In genomic region chr14:89436274-89436656, GRCh38 we compare ENCODE assay signal across 24 cellular contexts. TPM values are rescaled to one million over a fixed set of nuclear protein-coding genes. Genes with fewer than 3 reads are reported as not detected.
DNase-seq lines count a peak whose midpoint lies in the region; ATAC-seq and TF ChIP-seq lines count a peak whose summit lies in the region.
"Had no signal": no experiment of that assay in that cellular context is flagged by ENCODE, and none has a peak within 500 bp of the region (broad histone marks: within the 10 kb centered on the region; RNA-seq: fewer than 3 reads in every experiment).

No MANE protein-coding gene starts in this region.

- no peak for TF ChIP-seq CTCF in CD4-positive, alpha-beta T cell (IDR thresholded peaks at IDR 0.05)
- TF ChIP-seq CTCF in chondrocyte (IDR thresholded peaks at IDR 0.05) = no peak

- peaks cover 5% of the 10 kb centered on the region; the same call in 1 of the 2 replicates for H3K36me3 ChIP-seq in BLaER1
- H3K36me3 ChIP-seq: adrenal gland, neutrophil had no signal

- CTCF ChIA-PET in CD4-positive, alpha-beta T cell (lab: Charles Lee) = interaction anchor here (0.6 kb wide), 1 partner anchor 389 kb away, joined by 3 read pairs; no protein-coding TSS in a partner anchor
- CTCF ChIA-PET in activated CD4-positive, alpha-beta memory T cell treated with anti-CD3 and anti-CD28 coated beads, Interleukin-2, amount 10 ng/mL, durations not matched to agents 7 days and 5 days (lab: Charles Lee) = interaction anchor here (0.6 kb wide), 1 partner anchor 11 kb away, joined by 3 read pairs; no protein-coding TSS in a partner anchor

- H3K9me3 Mint-ChIP-seq in CD4-positive, alpha-beta T cell = no peaks in the 10 kb centered on the region
- no peaks in the 10 kb centered on the region for H3K9me3 Mint-ChIP-seq in chondrocyte (ENCODE audit: low read depth)
- no peaks in the 10 kb centered on the region for H3K9me3 Mint-ChIP-seq in natural killer cell treated with Interleukin-12 subunit alpha and Interleukin-12 subunit beta and Interleukin-15 and Interleukin-18, amount 100 ng/mL, for 72 hours
- no peaks in the 10 kb centered on the region for H3K9me3 Mint-ChIP-seq in activated CD4-positive, alpha-beta memory T cell treated with anti-CD3 and anti-CD28 coated beads, Interleukin-2, amount 10 ng/mL, durations not matched to agents 7 days and 5 days

- H3K4me3 Mint-ChIP-seq in CD4-positive, alpha-beta T cell = no peak overlapping the region
- H3K4me3 Mint-ChIP-seq in chondrocyte (ENCODE audit: unreplicated experiment) = no peak overlapping the region
- peak overlapping the region; percentile 71 for H3K4me3 Mint-ChIP-seq in natural killer cell treated with Interleukin-12 subunit alpha and Interleukin-12 subunit beta and Interleukin-15 and Interleukin-18, amount 100 ng/mL, for 72 hours
- H3K4me3 Mint-ChIP-seq in activated CD4-positive, alpha-beta memory T cell treated with anti-CD3 and anti-CD28 coated beads, Interleukin-2, amount 10 ng/mL, durations not matched to agents 7 days and 5 days = no peak overlapping the region
- H3K4me3 Mint-ChIP-seq: brain had no signal

- no peak overlapping the region for H3K27ac ChIP-seq in BLaER1
- H3K27ac ChIP-seq in CD4-positive, alpha-beta T cell (ENCODE audit: low read depth, low read length) = no peak overlapping the region
- H3K27ac ChIP-seq: adrenal gland, C4-2B, neutrophil had no signal

- ATAC-seq in CD4-positive, alpha-beta T cell (ENCODE audit: poor library complexity) = no peak
- ATAC-seq in natural killer cell treated with Interleukin-12 subunit alpha and Interleukin-12 subunit beta and Interleukin-15 and Interleukin-18, amount 100 ng/mL, for 72 hours = peak in 1 of 2 donors; percentile 66
- ATAC-seq: Right ventricle myocardium inferior, sciatic nerve, SK-N-SH treated with all-trans-retinoic acid at 6 μM for 48 hours had no signal

- H3K4me2 ChIP-seq in BLaER1 = peak overlapping the region; percentile 13; the same call in 1 of the 2 replicates

- no peaks in the 10 kb centered on the region for H4K20me1 ChIP-seq in BLaER1

- no peaks in the 10 kb centered on the region for H3K27me3 Mint-ChIP-seq in CD4-positive, alpha-beta T cell
- no peaks in the 10 kb centered on the region for H3K27me3 Mint-ChIP-seq in chondrocyte (ENCODE audit: low read depth)
- no peaks in the 10 kb centered on the region for H3K27me3 Mint-ChIP-seq in natural killer cell treated with Interleukin-12 subunit alpha and Interleukin-12 subunit beta and Interleukin-15 and Interleukin-18, amount 100 ng/mL, for 72 hours
- no peaks in the 10 kb centered on the region for H3K27me3 Mint-ChIP-seq in activated CD4-positive, alpha-beta memory T cell treated with anti-CD3 and anti-CD28 coated beads, Interleukin-2, amount 10 ng/mL, durations not matched to agents 7 days and 5 days

- H3K27ac Mint-ChIP-seq in CD4-positive, alpha-beta T cell = peak overlapping the region; percentile 43
- peak overlapping the region; percentile 22 for H3K27ac Mint-ChIP-seq in chondrocyte (ENCODE audit: unreplicated experiment)
- peak overlapping the region; percentile 87 to 89 for H3K27ac Mint-ChIP-seq in natural killer cell treated with Interleukin-12 subunit alpha and Interleukin-12 subunit beta and Interleukin-15 and Interleukin-18, amount 100 ng/mL, for 72 hours
- H3K27ac Mint-ChIP-seq in activated CD4-positive, alpha-beta memory T cell treated with anti-CD3 and anti-CD28 coated beads, Interleukin-2, amount 10 ng/mL, durations not matched to agents 7 days and 5 days = no peak overlapping the region

- H3K4me3 ChIP-seq in BLaER1 = no peak overlapping the region
- H3K4me3 ChIP-seq: adrenal gland had no signal

- H3K36me3 Mint-ChIP-seq in CD4-positive, alpha-beta T cell (ENCODE audit: low read depth) = peaks cover 7% of the 10 kb centered on the region
- no peaks in the 10 kb centered on the region for H3K36me3 Mint-ChIP-seq in chondrocyte (ENCODE audit: low read depth)
- H3K36me3 Mint-ChIP-seq in natural killer cell treated with Interleukin-12 subunit alpha and Interleukin-12 subunit beta and Interleukin-15 and Interleukin-18, amount 100 ng/mL, for 72 hours = no peaks in the 10 kb centered on the region
- peaks cover 12% of the 10 kb centered on the region for H3K36me3 Mint-ChIP-seq in activated CD4-positive, alpha-beta memory T cell treated with anti-CD3 and anti-CD28 coated beads, Interleukin-2, amount 10 ng/mL, durations not matched to agents 7 days and 5 days (ENCODE audit: low read depth)

- H3K4me1 Mint-ChIP-seq in CD4-positive, alpha-beta T cell (ENCODE audit: low read depth) = peaks cover 54% of the 10 kb centered on the region
- H3K4me1 Mint-ChIP-seq in chondrocyte (ENCODE audit: low read depth) = peaks cover 30% of the 10 kb centered on the region
- peaks cover 38 to 42% of the 10 kb centered on the region in 2 donors for H3K4me1 Mint-ChIP-seq in natural killer cell treated with Interleukin-12 subunit alpha and Interleukin-12 subunit beta and Interleukin-15 and Interleukin-18, amount 100 ng/mL, for 72 hours (ENCODE audit: low read depth in 2 of 2)
- peaks cover 20% of the 10 kb centered on the region for H3K4me1 Mint-ChIP-seq in activated CD4-positive, alpha-beta memory T cell treated with anti-CD3 and anti-CD28 coated beads, Interleukin-2, amount 10 ng/mL, durations not matched to agents 7 days and 5 days

- peaks cover 58% of the 10 kb centered on the region for H3K4me1 ChIP-seq in BLaER1

- POLR2A ChIA-PET in CD4-positive, alpha-beta T cell (lab: Charles Lee) = interaction anchor here (0.6 kb wide), 1 partner anchor 22 kb away, joined by 3 read pairs; no protein-coding TSS in a partner anchor
- POLR2A ChIA-PET in activated CD4-positive, alpha-beta memory T cell treated with anti-CD3 and anti-CD28 coated beads, Interleukin-2, amount 10 ng/mL, durations not matched to agents 7 days and 5 days (lab: Charles Lee) = no interaction called here

- peaks cover 4% of the 10 kb centered on the region; the same call in 1 of the 2 replicates for H3K9me3 ChIP-seq in BLaER1
- no peaks in the 10 kb centered on the region for H3K9me3 ChIP-seq in CD4-positive, alpha-beta T cell (ENCODE audit: control insufficient read depth, low read length)
- H3K9me3 ChIP-seq: adrenal gland, neutrophil had no signal

- no peak for DNase-seq in CD4-positive, alpha-beta T cell
- no peak for DNase-seq in chondrocyte (ENCODE audit: low spot score)
- no peak for DNase-seq in natural killer cell treated with Interleukin-12 subunit alpha and Interleukin-12 subunit beta and Interleukin-15 and Interleukin-18, amount 100 ng/mL, for 72 hours (ENCODE audit: low spot score)
- DNase-seq in activated CD4-positive, alpha-beta memory T cell treated with anti-CD3 and anti-CD28 coated beads, Interleukin-2, amount 10 ng/mL, durations not matched to agents 7 days and 5 days = no peak
- DNase-seq in NCI-H2029 treated with DMSO at 0.1 percent for 48 hours (lab: John Stamatoyannopoulos, UW) = no peak
- DNase-seq in germinal center (ENCODE audit: low spot score) = no peak
- DNase-seq: activated CD4-positive, alpha-beta T cell treated with anti-CD3 and anti-CD28 coated beads for 1 hour; activated CD8-positive, alpha-beta memory T cell treated with anti-CD3 and anti-CD28 coated beads for 24 hours; activated effector memory CD4-positive, alpha-beta T cell treated with Interleukin-2 at 50 U/mL for 16 hours; adrenal gland; GOT3; hippocampal formation; left cardiac atrium; NCI-H146; stimulated activated CD4-positive, alpha-beta T cell treated with anti-CD3 and anti-CD28 coated beads, Interleukin-12 subunit alpha, Interleukin-12 subunit beta, amount 100 ng/mL, for 4 hours; stimulated activated CD4-positive, alpha-beta T cell treated with anti-CD3 and anti-CD28 coated beads, Interleukin-2, amount 100 ng/mL, for 48 hours; trophoblast cell had no signal

- intact Hi-C loops in CD4-positive, alpha-beta T cell (cut with DNase I, micrococcal nuclease) = no loop called here

- no peaks in the 10 kb centered on the region for H3K27me3 ChIP-seq in BLaER1
- no peaks in the 10 kb centered on the region for H3K27me3 ChIP-seq in CD4-positive, alpha-beta T cell (ENCODE audit: control insufficient read depth, insufficient read depth, low read length)
- H3K27me3 ChIP-seq: adrenal gland, neutrophil had no signal

- H3K9ac ChIP-seq in BLaER1 = no peak overlapping the region

RNA-seq across cellular contexts. Expression of gene FOXN3, which starts 19.2 kb away (rescaled TPM):
- total RNA-seq in CD4-positive, alpha-beta T cell = 100 to 1,000 TPM; 124 to 127 TPM
- total RNA-seq in chondrocyte = 129 to 161 TPM (median 155 TPM) in 3 replicates
- 100 to 1,000 TPM; 127 to 133 TPM for total RNA-seq in natural killer cell treated with Interleukin-12 subunit alpha and Interleukin-12 subunit beta and Interleukin-15 and Interleukin-18, amount 100 ng/mL, for 72 hours
- 10 to 100 TPM; 73.1 to 78.3 TPM for total RNA-seq in activated CD4-positive, alpha-beta memory T cell treated with anti-CD3 and anti-CD28 coated beads, Interleukin-2, amount 10 ng/mL, durations not matched to agents 7 days and 5 days
